34 cellular contexts compared by ENCODE assay signal in genomic region chr6:7819641-7820040, GRCh38.
DNase-seq lines count a peak whose midpoint lies in the region; ATAC-seq, FAIRE-seq and TF ChIP-seq lines count a peak whose summit lies in the region.
"Had no signal": no experiment of that assay in that cellular context is flagged by ENCODE, and none has a peak within 500 bp of the region (broad histone marks: within the 10 kb centered on the region; RNA-seq: fewer than 3 reads in every experiment).

No MANE protein-coding gene starts in this region.

- H3K4me3 ChIP-seq in ACC112 (ENCODE audit: low read depth, low read length) (no peak overlapping the region), fibroblast of pulmonary artery (replicated peaks; ENCODE audit: low read depth, low read length) (no peak overlapping the region)
- H3K4me3 ChIP-seq: colonic mucosa, gastrocnemius medialis had no signal

- TF ChIP-seq POLR2A in H54 (IDR thresholded peaks at IDR 0.05; ENCODE audit: low read depth, low read length), result no peak

- FAIRE-seq in H54 (lab: Jason Lieb, UNC), result no peak
- FAIRE-seq: bronchial epithelial cell, RCC 7860, small intestine, urothelium cell line had no signal

- H3K79me2 ChIP-seq in ACC112 (ENCODE audit: control insufficient read depth, insufficient read depth, low read length, unreplicated experiment), result no peaks in the 10 kb centered on the region

- H2AFZ ChIP-seq in ACC112 (ENCODE audit: low read length, unreplicated experiment), result peak overlapping the region; percentile 46

- peak; percentile 21 for DNase-seq in GM04503 (ENCODE audit: low read depth)
- DNase-seq in astrocyte of the hippocampus (ENCODE audit: low read depth, low spot score), result peak; percentile 45
- peak; percentile 43 for DNase-seq in fibroblast of pulmonary artery (ENCODE audit: low read depth)
- no peak for DNase-seq in T-helper 1 cell
- no peak for DNase-seq in H54 (ENCODE audit: insufficient read length, low spot score)
- no peak for DNase-seq in DMS53 (lab: John Stamatoyannopoulos, UW)
- DNase-seq: 8988T; activated CD4-positive, alpha-beta T cell treated with anti-CD3 and anti-CD28 coated beads for 1 hour; activated CD8-positive, alpha-beta T cell treated with anti-CD3 and anti-CD28 coated beads, Interleukin-2, amount 10 ng/mL, durations not matched to agents 7 days and 5 days; activated naive CD4-positive, alpha-beta T cell treated with anti-CD3 and anti-CD28 coated beads, Interleukin-2, amount 10 ng/mL, durations not matched to agents 7 days and 5 days; amniotic stem cell; CD4-positive, alpha-beta memory T cell; colonic mucosa; effector CD8-positive, alpha-beta T cell; erythroblast; gastrocnemius medialis; GOT3; KG1; mammary epithelial cell; NCI-H1105 treated with DMSO at 0.1 percent for 48 hours; NCI-H187 treated with DMSO at 0.1 percent for 48 hours; NCI-H2171; NCI-H510A; SHP77 treated with DMSO at 0.1 percent for 48 hours; small intestine; stimulated activated CD4-positive, alpha-beta T cell treated with anti-CD3 and anti-CD28 coated beads, Interleukin-1b, Interleukin-23, amount 100 ng/mL, for 48 hours; stimulated activated naive CD8-positive, alpha-beta T cell treated with anti-CD3 and anti-CD28 coated beads, Interleukin-15, Interleukin-2, amounts not matched to agents 100 U/mL and 50 U/mL, for 24 hours had no signal

- ATAC-seq in GM19455 (IDR thresholded peaks at IDR 0.05; ENCODE audit: unreplicated experiment), result no peak
- ATAC-seq: activated CD8-positive, alpha-beta T cell treated with anti-CD3 and anti-CD28 coated beads, Interleukin-2, amount 10 ng/mL, durations not matched to agents 7 days and 5 days; activated T-helper 17 cell treated with anti-CD3 and anti-CD28 coated beads, Interleukin-2, amount 50 U/mL, for 72 hours; gastrocnemius medialis; natural killer cell treated with Interleukin-12 subunit alpha and Interleukin-12 subunit beta and Interleukin-15 and Interleukin-18, amount 100 ng/mL, for 72 hours; stimulated activated naive CD8-positive, alpha-beta T cell treated with anti-CD3 and anti-CD28 coated beads, Interleukin-15, Interleukin-2, amounts not matched to agents 100 U/mL and 50 U/mL, for 24 hours had no signal

- H3K27me3 ChIP-seq in ACC112 (ENCODE audit: insufficient read depth, low read length), result no peaks in the 10 kb centered on the region
- H3K27me3 ChIP-seq: colonic mucosa, gastrocnemius medialis had no signal

- no peaks in the 10 kb centered on the region for H3K36me3 ChIP-seq in ACC112 (ENCODE audit: insufficient read depth, low read length)
- H3K36me3 ChIP-seq: colonic mucosa, gastrocnemius medialis had no signal

- no peak overlapping the region for H3K27ac ChIP-seq in ACC112 (ENCODE audit: low read depth, low read length)
- H3K27ac ChIP-seq: colonic mucosa, gastrocnemius medialis had no signal

- TF ChIP-seq CTCF in fibroblast of pulmonary artery (IDR thresholded peaks at IDR 0.05; ENCODE audit: low read length, missing control alignments), result no peak

- peaks cover 7% of the 10 kb centered on the region for H3K4me1 ChIP-seq in ACC112 (ENCODE audit: control insufficient read depth, insufficient read depth, low read length, unreplicated experiment)
- H3K4me1 ChIP-seq: colonic mucosa had no signal

Comparison
In these comparisons a context has a peak if more than half of its experiments do, and no peak if none do; other contexts are left out.
1. DNase-seq: peak in GM04503 (single experiment), astrocyte of the hippocampus (single experiment) and fibroblast of pulmonary artery (single experiment); none in T-helper 1 cell (0 of 5), H54 (single experiment) and DMS53 (single experiment).